In the genomic region with DNA sequence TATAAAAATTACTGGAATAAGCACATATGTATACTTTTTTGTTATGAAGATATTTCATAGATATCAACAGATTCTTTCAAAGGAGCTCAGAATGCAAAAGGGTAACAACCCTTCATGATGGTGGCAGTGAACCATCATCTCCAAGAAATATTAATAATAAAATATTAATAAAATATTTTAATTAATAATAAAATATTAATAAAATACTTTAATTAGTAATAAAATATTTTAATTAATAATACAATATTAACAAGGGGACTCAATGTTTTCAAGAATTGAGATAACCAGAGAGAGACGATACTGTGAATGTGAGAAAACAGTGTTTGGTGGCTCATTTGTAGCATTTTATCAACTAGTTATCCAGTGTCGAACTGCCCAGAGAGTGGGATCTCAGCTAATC, we compare ENCODE assay signal across 16 cellular contexts.
"Had no signal": no experiment of that assay in that cellular context is flagged by ENCODE, and none has a peak within 500 bp of the region (broad histone marks: within the 10 kb centered on the region; RNA-seq: fewer than 3 reads in every experiment).

No MANE protein-coding gene starts in this region.

- H3K9me3 ChIP-seq: adrenal gland, left lung, prostate gland, right atrium auricular region, tibial nerve, uterus had no signal

- ATAC-seq: activated CD4-positive, CD25-positive, alpha-beta regulatory T cell treated with anti-CD3 and anti-CD28 coated beads, Interleukin-2, amount 50 U/mL, for 24 hours; effector memory CD8-positive, alpha-beta T cell; left lung had no signal

- FAIRE-seq: frontal cortex, kidney had no signal

- H3K4me1 ChIP-seq: prostate gland, right atrium auricular region, tibial nerve had no signal

- H3K27ac ChIP-seq: adrenal gland, cardiac muscle cell, left lung, prostate gland, right atrium auricular region, tibial nerve, uterus had no signal

- DNase-seq: activated CD4-positive, alpha-beta T cell treated with anti-CD3 and anti-CD28 coated beads, Interleukin-2, amount 50 U/mL, for 1 hour; activated effector memory CD4-positive, alpha-beta T cell treated with anti-CD3 and anti-CD28 coated beads, Interleukin-2, amount 50 U/mL, for 16 hours; adrenal gland; effector memory CD8-positive, alpha-beta T cell; head of caudate nucleus; kidney; left lung; occipital lobe; stimulated activated CD4-positive, alpha-beta T cell treated with anti-CD3 and anti-CD28 coated beads, Interleukin-2, amount 100 ng/mL, for 48 hours; uterus had no signal

- H3K4me3 ChIP-seq: adrenal gland, cardiac muscle cell, left lung, prostate gland, right atrium auricular region, tibial nerve, uterus had no signal

- H3K36me3 ChIP-seq: adrenal gland, cardiac muscle cell, left lung, prostate gland, right atrium auricular region, tibial nerve, uterus had no signal

- H3K27me3 ChIP-seq: adrenal gland, cardiac muscle cell, left lung, right atrium auricular region, tibial nerve, uterus had no signal
